In genomic region chr7:711093-711966, GRCh38 we compare ENCODE assay signal across 10 cellular contexts. TPM values are rescaled to one million over a fixed set of nuclear protein-coding genes. Genes with fewer than 3 reads are reported as not detected.
DNase-seq lines count a peak whose midpoint lies in the region; ATAC-seq and TF ChIP-seq lines count a peak whose summit lies in the region.
"Had no signal": no experiment of that assay in that cellular context is flagged by ENCODE, and none has a peak within 500 bp of the region (broad histone marks: within the 10 kb centered on the region; RNA-seq: fewer than 3 reads in every experiment).

No MANE protein-coding gene starts in this region.

- H3K4me3 Mint-ChIP-seq in brain = peak overlapping the region; percentile 74 to 81 (median 77)

- H3K27me3 Mint-ChIP-seq in brain = peaks cover 4% of the 10 kb centered on the region

- H3K9me3 Mint-ChIP-seq in brain = peaks cover 0 to 14% (median 7%) of the 10 kb centered on the region in 5 experiments

- ATAC-seq in left lung = peak; percentile 25

- peaks cover 37% of the 10 kb centered on the region for H3K36me3 Mint-ChIP-seq in brain

- peaks cover 0 to 29% of the 10 kb centered on the region in 2 donors for H3K27me3 ChIP-seq in left lung
- H3K27me3 ChIP-seq in HAP-1 (ENCODE audit: low read depth) = no peaks in the 10 kb centered on the region

- peaks cover 20% of the 10 kb centered on the region for H3K4me1 Mint-ChIP-seq in brain

- H3K27ac ChIP-seq in left lung (peak overlapping the region in 1 of 2 donors; percentile 63), skin epidermis (peak overlapping the region in 13 of 21 experiments; percentile 1 to 89 (median 56))

- intact Hi-C loops in left lung (cut with DNase I) = no loop called here

- no peaks in the 10 kb centered on the region for H3K36me3 ChIP-seq in left lung
- H3K36me3 ChIP-seq in HAP-1 (replicated peaks) = no peaks in the 10 kb centered on the region

- peak overlapping the region in 4 of 5 experiments; percentile 62 to 86 (median 64) for H3K27ac Mint-ChIP-seq in brain
- H3K27ac Mint-ChIP-seq: IgD-negative memory B cell had no signal

- DNase-seq in NCI-H2227 (lab: John Stamatoyannopoulos, UW; ENCODE audit: unreplicated experiment) = peak; percentile 10
- DNase-seq in NCI-H2227 treated with DMSO at 0.1 percent for 48 hours (lab: John Stamatoyannopoulos, UW) = no peak
- DNase-seq in left lung = peak in 1 of 2 donors; percentile 29
- DNase-seq in NCI-H2081 (lab: John Stamatoyannopoulos, UW) = no peak
- DNase-seq in HAP-1 (ENCODE audit: low spot score in 2 of 2) = no peak
- no peak for DNase-seq in T-helper 9 cell
- DNase-seq: foreskin melanocyte had no signal

- H3K9me3 ChIP-seq in left lung (no peaks in the 10 kb centered on the region), HAP-1 (no peaks in the 10 kb centered on the region)

- H3K4me3 ChIP-seq in left lung (peak overlapping the region; percentile 25 to 40), skin epidermis (peak overlapping the region in 6 of 7 experiments; percentile 25 to 56 (median 38)), HAP-1 (no peak overlapping the region)

- TF ChIP-seq CTCF in brain (conservative IDR thresholded peaks at IDR 0.05) (no peak), left lung (IDR thresholded peaks at IDR 0.05) (no peak)

- H3K4me1 ChIP-seq in left lung (no peaks in the 10 kb centered on the region), HAP-1 (no peaks in the 10 kb centered on the region)

- in situ Hi-C loops in HAP-1 (cut with MboI; ENCODE audit: low sequenced_read_pairs) = no loop called here

RNA-seq across cellular contexts. Expression of gene DNAAF5, which starts 15.2 kb away (rescaled TPM):
- polyA plus RNA-seq in brain (ENCODE audit: insufficient read depth, low read depth, low replicate concordance) = 17.7 TPM
- total RNA-seq in left lung = 10 to 100 TPM; 19.9 to 28.3 TPM

RNA-seq across cellular contexts. Expression of gene PRKAR1B, which starts 15.8 kb away (rescaled TPM):
- polyA plus RNA-seq in brain (ENCODE audit: insufficient read depth, low read depth, low replicate concordance) = 174 TPM
- total RNA-seq in left lung = 10 to 100 TPM; 16.3 to 19.6 TPM
